8 cellular contexts compared by ENCODE assay signal in the genomic region with DNA sequence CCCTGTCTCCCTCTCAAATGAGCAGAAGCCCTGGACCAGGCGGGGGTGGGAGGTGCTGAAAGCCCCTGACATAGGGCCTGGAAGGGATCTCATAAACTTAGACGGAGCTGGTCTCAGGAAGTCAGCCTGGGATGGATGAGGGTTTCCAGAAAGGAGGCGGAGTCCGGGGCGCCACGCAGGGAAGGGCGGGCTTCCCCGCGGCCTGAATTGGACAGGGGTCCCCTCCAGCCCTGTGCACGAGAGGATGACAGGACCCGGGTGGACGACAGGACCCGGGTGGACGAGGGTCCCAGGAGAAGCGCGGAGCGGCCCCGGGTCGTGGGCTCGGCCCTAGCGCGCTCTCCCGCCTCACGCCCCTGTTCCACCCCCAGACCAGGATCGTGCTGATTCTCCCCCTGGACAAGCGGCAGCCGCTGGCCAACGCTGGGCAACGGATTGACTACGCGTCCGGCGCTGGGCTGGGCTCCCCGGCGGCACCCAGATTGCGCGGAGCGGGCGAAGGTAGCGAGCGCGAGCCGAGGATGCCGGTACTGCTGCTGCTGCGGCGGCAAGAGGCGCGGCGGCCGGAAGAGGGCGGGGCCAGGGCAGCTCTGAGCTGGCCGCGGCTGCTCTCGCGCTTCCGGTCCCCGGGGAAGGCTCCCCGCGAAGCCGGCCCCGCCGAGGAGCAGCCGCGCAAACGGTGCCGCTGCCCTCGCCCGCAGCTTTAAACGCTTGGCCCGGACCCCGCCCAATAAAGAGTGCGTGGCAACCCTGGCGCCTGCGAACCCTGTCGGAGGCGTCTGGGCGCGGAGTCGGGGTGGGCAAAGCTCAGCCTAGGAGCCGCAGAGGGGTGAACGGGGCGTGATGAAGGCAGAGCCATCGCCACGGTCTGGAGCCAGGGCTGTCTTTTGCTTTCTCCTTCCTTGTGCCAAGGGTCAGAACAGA. TPM values are rescaled to one million over a fixed set of nuclear protein-coding genes. Genes with fewer than 3 reads are reported as not detected.
DNase-seq lines count a peak whose midpoint lies in the region; ATAC-seq, FAIRE-seq and TF ChIP-seq lines count a peak whose summit lies in the region.

No MANE protein-coding gene starts in this region.

- ATAC-seq in HG02623 (IDR thresholded peaks at IDR 0.05; ENCODE audit: unreplicated experiment) (peak; percentile 39), HG02840 (IDR thresholded peaks at IDR 0.05; ENCODE audit: low FRiP score, unreplicated experiment) (no peak)

- no peak for FAIRE-seq in small intestine (lab: Jason Lieb, UNC)

- no peaks in the 10 kb centered on the region for H3K27me3 ChIP-seq in WERI-Rb-1 (ENCODE audit: insufficient read depth, low read depth, severe bottlenecking)
- H3K27me3 ChIP-seq in small intestine (ENCODE audit: control insufficient read depth in 2 of 2, insufficient read depth in 2 of 2, low read length in 2 of 2) = no peaks in the 10 kb centered on the region

- WGBS in small intestine, 3 donors = 0 to 1% (median 1%) methylated on average over 60 to 84 of the region's 84 CpGs

- H3K4me1 ChIP-seq in small intestine (ENCODE audit: control insufficient read depth in 2 of 2, insufficient read depth in 1 of 2, low read depth in 1 of 2, low read length in 1 of 2) = peaks cover 0 to 5% of the 10 kb centered on the region in 2 donors

- no peak for TF ChIP-seq CTCF in WERI-Rb-1 (IDR thresholded peaks at IDR 0.05; ENCODE audit: low read depth, low read length)

- in situ Hi-C loops in T47D (cut with HindIII; ENCODE audit: low pct_unique_long_range_greater_than_20kb, low sequenced_read_pairs) = no loop called here

- H3K9me3 ChIP-seq in WERI-Rb-1 (ENCODE audit: severe bottlenecking) (no peaks in the 10 kb centered on the region), small intestine (ENCODE audit: control insufficient read depth, low read depth) (no peaks in the 10 kb centered on the region)

- H3K4me3 ChIP-seq in WERI-Rb-1 (ENCODE audit: low read depth, low read length) (peak overlapping the region; percentile 71), small intestine (ENCODE audit: low read depth in 1 of 2, low read length in 2 of 2) (peak overlapping the region; percentile 56 to 72)

- H3K27ac ChIP-seq in WERI-Rb-1 (peak overlapping the region; percentile 74), small intestine (ENCODE audit: low read depth in 1 of 2, low read length in 1 of 2) (peak overlapping the region; percentile 90 to 92)

- peaks cover 18% of the 10 kb centered on the region for H3K36me3 ChIP-seq in WERI-Rb-1
- peaks cover 0 to 2% of the 10 kb centered on the region in 2 donors for H3K36me3 ChIP-seq in small intestine (ENCODE audit: control insufficient read depth in 2 of 2, insufficient read depth in 2 of 2, low read length in 2 of 2)

- DNase-seq in GM03348 (ENCODE audit: low spot score) (peak; percentile 94), NCI-H2171 treated with DMSO at 0.1 percent for 48 hours (lab: John Stamatoyannopoulos, UW) (peak; percentile 86), WERI-Rb-1 (peak; percentile 78), T47D (ENCODE audit: low read depth in 1 of 2, low spot score in 1 of 2) (peak; percentile 82 to 90), iPS-NIHi11 (ENCODE audit: low spot score) (peak; percentile 91), small intestine (peak; percentile 83)

RNA-seq across cellular contexts. Expression of a gene that starts 1.3 kb away (rescaled TPM):
- polyA plus RNA-seq in small intestine = under 1 TPM in 1 of 3 donors, not detected in 2; 0.07 TPM

RNA-seq across cellular contexts. Expression of a gene that starts 3.3 kb away (rescaled TPM):
- 1 to 10 TPM in 2 of 3 donors, under 1 TPM in 1; 0.89 to 5.4 (median 1.6) TPM for polyA plus RNA-seq in small intestine

RNA-seq across cellular contexts. Expression of a gene that starts 10.8 kb away (rescaled TPM):
- 10 to 100 TPM; 30.6 to 54.8 (median 53.8) TPM for polyA plus RNA-seq in small intestine

RNA-seq across cellular contexts. Expression of a gene that starts 22.8 kb away (rescaled TPM):
- polyA plus RNA-seq in small intestine = 10 to 100 TPM in 1 of 3 donors, 1 to 10 TPM in 2; 2.2 to 10.9 (median 2.5) TPM

RNA-seq across cellular contexts. Expression of a gene that starts 56.7 kb away (rescaled TPM):
- 1 to 10 TPM; 5.4 to 8.7 (median 7.2) TPM for polyA plus RNA-seq in small intestine
